Comparison of ENCODE assay signal across 7 cellular contexts in genomic region chr2:231670892-231671616, GRCh38. TPM values are rescaled to one million over a fixed set of nuclear protein-coding genes. Genes with fewer than 3 reads are reported as not detected.
DNase-seq lines count a peak whose midpoint lies in the region; ATAC-seq and TF ChIP-seq lines count a peak whose summit lies in the region.

No MANE protein-coding gene starts in this region.

- H3K36me3 Mint-ChIP-seq in memory B cell (no peaks in the 10 kb centered on the region), T-helper 17 cell (ENCODE audit: low read depth) (no peaks in the 10 kb centered on the region)

- peak overlapping the region; percentile 94 for H3K4me3 Mint-ChIP-seq in memory B cell
- no peak overlapping the region for H3K4me3 Mint-ChIP-seq in T-helper 17 cell

- H3K9me3 Mint-ChIP-seq in memory B cell = no peaks in the 10 kb centered on the region

- no peaks in the 10 kb centered on the region for H3K36me3 ChIP-seq in WERI-Rb-1

- no peaks in the 10 kb centered on the region for H3K27me3 ChIP-seq in WERI-Rb-1 (ENCODE audit: insufficient read depth, low read depth, severe bottlenecking)

- ATAC-seq in GM18873 (IDR thresholded peaks at IDR 0.05; ENCODE audit: low FRiP score, unreplicated experiment) = peak; percentile 2
- peak; percentile 5 for ATAC-seq in HG02981 (IDR thresholded peaks at IDR 0.05; ENCODE audit: unreplicated experiment)
- no peak for ATAC-seq in memory B cell (ENCODE audit: low read depth)
- ATAC-seq in left lobe of liver = no peak
- no peak for ATAC-seq in T-helper 17 cell
- ATAC-seq in GM21576 (IDR thresholded peaks at IDR 0.05; ENCODE audit: unreplicated experiment) = no peak

- DNase-seq in WERI-Rb-1 (peak; percentile 60), memory B cell (ENCODE audit: low spot score in 2 of 2) (peak in 1 of 2 donors; percentile 54), left lobe of liver (ENCODE audit: low spot score) (no peak), T-helper 17 cell (no peak)

- peak overlapping the region; percentile 99 for H3K27ac ChIP-seq in WERI-Rb-1

- H3K9me3 ChIP-seq in WERI-Rb-1 (ENCODE audit: severe bottlenecking) = no peaks in the 10 kb centered on the region
- H3K9me3 ChIP-seq in T-helper 17 cell (ENCODE audit: control insufficient read depth, low read length, poor library complexity, severe bottlenecking) = no peaks in the 10 kb centered on the region

- H3K4me3 ChIP-seq in WERI-Rb-1 (ENCODE audit: low read depth, low read length) = no peak overlapping the region

- H3K4me1 Mint-ChIP-seq in memory B cell (peaks cover 57% of the 10 kb centered on the region), T-helper 17 cell (no peaks in the 10 kb centered on the region)

- TF ChIP-seq CTCF in WERI-Rb-1 (IDR thresholded peaks at IDR 0.05; ENCODE audit: low read depth, low read length) = peak; percentile 50

- H3K27me3 Mint-ChIP-seq in memory B cell (no peaks in the 10 kb centered on the region), T-helper 17 cell (no peaks in the 10 kb centered on the region)

- peak overlapping the region; percentile 99 for H3K27ac Mint-ChIP-seq in memory B cell
- H3K27ac Mint-ChIP-seq in T-helper 17 cell = no peak overlapping the region

RNA-seq across cellular contexts. Expression of gene PTMA, which starts 37.3 kb away (rescaled TPM):
- 213 TPM for total RNA-seq in left lobe of liver
- 1,000 to 10,000 TPM; 1,121 to 1,256 TPM for total RNA-seq in T-helper 17 cell

Comparison
In these comparisons a context has a peak if more than half of its experiments do, and no peak if none do; other contexts are left out.
1. ATAC-seq: peak in GM18873 (single experiment) and HG02981 (single experiment); none in memory B cell (single experiment), left lobe of liver (single experiment), T-helper 17 cell (single experiment) and GM21576 (single experiment).